Comparison of ENCODE assay signal across 15 cellular contexts in genomic region chr17:62822080-62822904, GRCh38. TPM values are rescaled to one million over a fixed set of nuclear protein-coding genes. Genes with fewer than 3 reads are reported as not detected.
DNase-seq lines count a peak whose midpoint lies in the region; ATAC-seq and TF ChIP-seq lines count a peak whose summit lies in the region.
"Had no signal": no experiment of that assay in that cellular context is flagged by ENCODE, and none has a peak within 500 bp of the region (broad histone marks: within the 10 kb centered on the region; RNA-seq: fewer than 3 reads in every experiment).

No MANE protein-coding gene starts in this region.

- ATAC-seq in natural killer cell treated with Interleukin-12 subunit alpha and Interleukin-12 subunit beta and Interleukin-15 and Interleukin-18, amount 100 ng/mL, for 72 hours = peak; percentile 43 to 69
- no peak for ATAC-seq in activated CD4-positive, alpha-beta T cell treated with anti-CD3 and anti-CD28 coated beads for 36 hours
- ATAC-seq in stimulated activated naive CD8-positive, alpha-beta T cell treated with anti-CD3 and anti-CD28 coated beads, Interleukin-15, Interleukin-2, amounts not matched to agents 100 U/mL and 50 U/mL, for 24 hours = no peak
- ATAC-seq in activated T-helper 17 cell treated with anti-CD3 and anti-CD28 coated beads, Interleukin-2, amount 50 U/mL, for 72 hours (replicated peaks) = no peak
- ATAC-seq: HCT116 had no signal

- intact Hi-C loops in activated CD4-positive, alpha-beta T cell treated with anti-CD3 and anti-CD28 coated beads for 36 hours (cut with DNase I, micrococcal nuclease) = no loop called here

- CTCF ChIA-PET in activated CD4-positive, alpha-beta T cell treated with anti-CD3 and anti-CD28 coated beads for 36 hours (lab: Charles Lee) = interaction anchor here (0.6 to 1.5 kb wide), 2 partner anchors 11 to 275 kb away, joined by 3 to 5 read pairs; no protein-coding TSS in a partner anchor

- H3K36me3 Mint-ChIP-seq in natural killer cell treated with Interleukin-12 subunit alpha and Interleukin-12 subunit beta and Interleukin-15 and Interleukin-18, amount 100 ng/mL, for 72 hours = no peaks in the 10 kb centered on the region
- no peaks in the 10 kb centered on the region for H3K36me3 Mint-ChIP-seq in activated CD4-positive, alpha-beta T cell treated with anti-CD3 and anti-CD28 coated beads for 36 hours (ENCODE audit: low read depth)
- no peaks in the 10 kb centered on the region for H3K36me3 Mint-ChIP-seq in activated T-helper 17 cell treated with anti-CD3 and anti-CD28 coated beads, Interleukin-2, amount 50 U/mL, for 72 hours (ENCODE audit: low read depth)

- H3K4me3 ChIP-seq in choroid plexus epithelial cell (ENCODE audit: low read depth, low read length) = no peak overlapping the region
- H3K4me3 ChIP-seq: BLaER1 had no signal

- peak overlapping the region in 1 of 2 donors; percentile 48 for H3K27ac Mint-ChIP-seq in natural killer cell treated with Interleukin-12 subunit alpha and Interleukin-12 subunit beta and Interleukin-15 and Interleukin-18, amount 100 ng/mL, for 72 hours
- no peak overlapping the region for H3K27ac Mint-ChIP-seq in activated CD4-positive, alpha-beta T cell treated with anti-CD3 and anti-CD28 coated beads for 36 hours
- H3K27ac Mint-ChIP-seq in activated T-helper 17 cell treated with anti-CD3 and anti-CD28 coated beads, Interleukin-2, amount 50 U/mL, for 72 hours = no peak overlapping the region

- peaks cover 0 to 6% of the 10 kb centered on the region in 2 donors for H3K4me1 Mint-ChIP-seq in natural killer cell treated with Interleukin-12 subunit alpha and Interleukin-12 subunit beta and Interleukin-15 and Interleukin-18, amount 100 ng/mL, for 72 hours (ENCODE audit: low read depth in 2 of 2)
- H3K4me1 Mint-ChIP-seq in activated CD4-positive, alpha-beta T cell treated with anti-CD3 and anti-CD28 coated beads for 36 hours = peaks cover 7% of the 10 kb centered on the region
- H3K4me1 Mint-ChIP-seq in activated T-helper 17 cell treated with anti-CD3 and anti-CD28 coated beads, Interleukin-2, amount 50 U/mL, for 72 hours = peaks cover 6% of the 10 kb centered on the region

- H3K9me3 Mint-ChIP-seq in natural killer cell treated with Interleukin-12 subunit alpha and Interleukin-12 subunit beta and Interleukin-15 and Interleukin-18, amount 100 ng/mL, for 72 hours = no peaks in the 10 kb centered on the region
- no peaks in the 10 kb centered on the region for H3K9me3 Mint-ChIP-seq in activated CD4-positive, alpha-beta T cell treated with anti-CD3 and anti-CD28 coated beads for 36 hours (ENCODE audit: low read depth)
- no peaks in the 10 kb centered on the region for H3K9me3 Mint-ChIP-seq in activated T-helper 17 cell treated with anti-CD3 and anti-CD28 coated beads, Interleukin-2, amount 50 U/mL, for 72 hours

- H3K27me3 Mint-ChIP-seq in natural killer cell treated with Interleukin-12 subunit alpha and Interleukin-12 subunit beta and Interleukin-15 and Interleukin-18, amount 100 ng/mL, for 72 hours = peaks cover 5 to 11% of the 10 kb centered on the region in 2 donors
- peaks cover 13% of the 10 kb centered on the region for H3K27me3 Mint-ChIP-seq in activated CD4-positive, alpha-beta T cell treated with anti-CD3 and anti-CD28 coated beads for 36 hours
- H3K27me3 Mint-ChIP-seq in activated T-helper 17 cell treated with anti-CD3 and anti-CD28 coated beads, Interleukin-2, amount 50 U/mL, for 72 hours = peaks cover 7% of the 10 kb centered on the region

- POLR2A ChIA-PET in activated CD4-positive, alpha-beta T cell treated with anti-CD3 and anti-CD28 coated beads for 36 hours (lab: Charles Lee) = no interaction called here

- no peak overlapping the region for H3K4me3 Mint-ChIP-seq in natural killer cell treated with Interleukin-12 subunit alpha and Interleukin-12 subunit beta and Interleukin-15 and Interleukin-18, amount 100 ng/mL, for 72 hours
- H3K4me3 Mint-ChIP-seq in activated CD4-positive, alpha-beta T cell treated with anti-CD3 and anti-CD28 coated beads for 36 hours = no peak overlapping the region
- no peak overlapping the region for H3K4me3 Mint-ChIP-seq in activated T-helper 17 cell treated with anti-CD3 and anti-CD28 coated beads, Interleukin-2, amount 50 U/mL, for 72 hours

- TF ChIP-seq CTCF in choroid plexus epithelial cell (conservative IDR thresholded peaks at IDR 0.05; ENCODE audit: low read depth, low read length) = no peak

- DNase-seq in Daoy (ENCODE audit: low read depth) (peak; percentile 62), NCI-H69 (lab: John Stamatoyannopoulos, UW) (peak; percentile 53), choroid plexus epithelial cell (ENCODE audit: low read depth) (peak; percentile 64), NCI-H1930 (lab: John Stamatoyannopoulos, UW) (no peak)
- no peak for DNase-seq in natural killer cell treated with Interleukin-12 subunit alpha and Interleukin-12 subunit beta and Interleukin-15 and Interleukin-18, amount 100 ng/mL, for 72 hours (ENCODE audit: low spot score)
- DNase-seq in activated CD4-positive, alpha-beta T cell treated with anti-CD3 and anti-CD28 coated beads for 36 hours = no peak
- no peak for DNase-seq in stimulated activated naive CD8-positive, alpha-beta T cell treated with anti-CD3 and anti-CD28 coated beads, Interleukin-15, Interleukin-2, amounts not matched to agents 100 U/mL and 50 U/mL, for 24 hours
- DNase-seq: activated naive CD4-positive, alpha-beta T cell treated with Interleukin-2 at 50 U/mL for 16 hours; effector CD8-positive, alpha-beta T cell; NCI-H187 treated with DMSO at 0.1 percent for 48 hours; NK-92 treated with Interleukin-12 subunit alpha and Interleukin-12 subunit beta, amount 100 ng/mL, for 24 hours; stimulated activated CD4-positive, alpha-beta T cell treated with anti-CD3 and anti-CD28 coated beads, Interleukin-1b, Interleukin-23, amount 100 ng/mL, for 48 hours had no signal

RNA-seq across cellular contexts. Expression of gene MARCHF10, which starts 14.2 kb away (rescaled TPM):
- 0.42 TPM in 1 of 2 replicates, not detected in the other for total RNA-seq in Daoy (2014; rRNA removed; shearing (Covaris generic))
- not detected for total RNA-seq in natural killer cell treated with Interleukin-12 subunit alpha and Interleukin-12 subunit beta and Interleukin-15 and Interleukin-18, amount 100 ng/mL, for 72 hours
- not detected for total RNA-seq in activated CD4-positive, alpha-beta T cell treated with anti-CD3 and anti-CD28 coated beads for 36 hours
- total RNA-seq in activated T-helper 17 cell treated with anti-CD3 and anti-CD28 coated beads, Interleukin-2, amount 50 U/mL, for 72 hours = under 1 TPM in 1 of 2 donors, not detected in 1; 0.13 TPM

Comparison
In these comparisons a context has a peak if more than half of its experiments do, and no peak if none do; other contexts are left out.
1. DNase-seq: peak in Daoy (single experiment), NCI-H69 (single experiment) and choroid plexus epithelial cell (single experiment); none in natural killer cell treated with Interleukin-12 subunit alpha and Interleukin-12 subunit beta and Interleukin-15 and Interleukin-18, amount 100 ng/mL, for 72 hours (single experiment), NCI-H1930 (0 of 2), activated CD4-positive, alpha-beta T cell treated with anti-CD3 and anti-CD28 coated beads for 36 hours (single experiment) and stimulated activated naive CD8-positive, alpha-beta T cell treated with anti-CD3 and anti-CD28 coated beads, Interleukin-15, Interleukin-2, amounts not matched to agents 100 U/mL and 50 U/mL, for 24 hours (single experiment).
2. ATAC-seq: peak in natural killer cell treated with Interleukin-12 subunit alpha and Interleukin-12 subunit beta and Interleukin-15 and Interleukin-18, amount 100 ng/mL, for 72 hours (2 of 2); none in activated CD4-positive, alpha-beta T cell treated with anti-CD3 and anti-CD28 coated beads for 36 hours (single experiment), stimulated activated naive CD8-positive, alpha-beta T cell treated with anti-CD3 and anti-CD28 coated beads, Interleukin-15, Interleukin-2, amounts not matched to agents 100 U/mL and 50 U/mL, for 24 hours (single experiment) and activated T-helper 17 cell treated with anti-CD3 and anti-CD28 coated beads, Interleukin-2, amount 50 U/mL, for 72 hours (single experiment).